1 cellular context compared by ENCODE assay signal in the genomic region with DNA sequence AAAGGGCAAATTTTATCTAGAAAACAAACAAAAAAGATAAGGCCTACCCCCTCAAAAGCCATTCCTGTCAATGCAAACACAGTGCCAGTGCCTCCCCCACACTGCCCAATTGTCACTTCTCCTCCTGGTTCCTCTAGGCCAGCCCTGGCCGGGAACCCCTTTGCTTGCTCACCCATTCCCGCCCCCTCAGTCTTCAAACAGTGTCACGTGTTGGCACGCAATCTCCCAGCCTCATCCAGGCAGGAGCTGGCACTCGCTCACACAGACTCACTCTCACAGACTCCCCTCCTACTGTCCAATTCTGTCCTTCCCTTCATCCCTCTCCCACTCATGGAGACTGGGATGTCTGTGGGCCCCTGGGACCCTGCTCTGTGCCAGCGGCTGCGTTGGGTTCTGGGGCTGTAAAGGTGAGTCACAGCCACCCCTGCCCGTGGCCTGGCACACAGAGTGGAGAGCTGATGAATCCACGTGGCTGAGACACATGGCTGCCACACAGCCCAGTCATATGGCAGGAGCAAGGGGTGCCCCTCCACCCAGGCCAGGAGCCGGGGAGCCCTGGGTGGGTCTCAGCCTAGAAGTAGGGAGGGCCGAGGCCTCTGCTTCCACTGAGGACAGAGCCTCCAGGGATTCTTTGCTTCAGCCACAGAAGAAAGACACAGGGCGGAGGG.
TF ChIP-seq lines count a peak whose summit lies in the region.

No MANE protein-coding gene starts in this region.

TF ChIP-seq in HepG2, 621 proteins besides CTCF, POLR2A, EP300 and RAD21 (continued from another document and continues in another):
- TF ChIP-seq, protein P1, sequence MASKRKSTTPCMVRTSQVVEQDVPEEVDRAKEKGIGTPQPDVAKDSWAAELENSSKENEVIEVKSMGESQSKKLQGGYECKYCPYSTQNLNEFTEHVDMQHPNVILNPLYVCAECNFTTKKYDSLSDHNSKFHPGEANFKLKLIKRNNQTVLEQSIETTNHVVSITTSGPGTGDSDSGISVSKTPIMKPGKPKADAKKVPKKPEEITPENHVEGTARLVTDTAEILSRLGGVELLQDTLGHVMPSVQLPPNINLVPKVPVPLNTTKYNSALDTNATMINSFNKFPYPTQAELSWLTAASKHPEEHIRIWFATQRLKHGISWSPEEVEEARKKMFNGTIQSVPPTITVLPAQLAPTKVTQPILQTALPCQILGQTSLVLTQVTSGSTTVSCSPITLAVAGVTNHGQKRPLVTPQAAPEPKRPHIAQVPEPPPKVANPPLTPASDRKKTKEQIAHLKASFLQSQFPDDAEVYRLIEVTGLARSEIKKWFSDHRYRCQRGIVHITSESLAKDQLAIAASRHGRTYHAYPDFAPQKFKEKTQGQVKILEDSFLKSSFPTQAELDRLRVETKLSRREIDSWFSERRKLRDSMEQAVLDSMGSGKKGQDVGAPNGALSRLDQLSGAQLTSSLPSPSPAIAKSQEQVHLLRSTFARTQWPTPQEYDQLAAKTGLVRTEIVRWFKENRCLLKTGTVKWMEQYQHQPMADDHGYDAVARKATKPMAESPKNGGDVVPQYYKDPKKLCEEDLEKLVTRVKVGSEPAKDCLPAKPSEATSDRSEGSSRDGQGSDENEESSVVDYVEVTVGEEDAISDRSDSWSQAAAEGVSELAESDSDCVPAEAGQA (IDR thresholded peaks at IDR 0.05; ENCODE audit: low read depth), result 0 out of 2 replicates have a peak, but pooled peaks have one; percentile 10
- TF ChIP-seq, protein P1 (CRISPR knock-in tag; IDR thresholded peaks at IDR 0.05; ENCODE audit: borderline replicate concordance), result no peak
- TF ChIP-seq ZSCAN9 (CRISPR knock-in tag; IDR thresholded peaks at IDR 0.05; ENCODE audit: borderline replicate concordance) (peak; percentile 44; the same call in 1 of the 2 replicates), ZEB1 (IDR thresholded peaks at IDR 0.05; ENCODE audit: insufficient replicate concordance, low read depth) (no peak), NPAS2 (CRISPR knock-in tag; IDR thresholded peaks at IDR 0.05; ENCODE audit: borderline replicate concordance) (no peak), SALL2 (CRISPR knock-in tag; IDR thresholded peaks at IDR 0.05) (peak; percentile 55; the same call in 1 of the 2 replicates), RFXAP (CRISPR knock-in tag; IDR thresholded peaks at IDR 0.05; ENCODE audit: borderline replicate concordance) (no peak; the same call in 1 of the 2 replicates), ZFP36L1 (CRISPR knock-in tag; IDR thresholded peaks at IDR 0.05) (peak; percentile 73; the same call in 1 of the 2 replicates), ZNF737 (CRISPR knock-in tag; IDR thresholded peaks at IDR 0.05; ENCODE audit: borderline replicate concordance) (0 out of 2 replicates have a peak, but pooled peaks have one; percentile 81), FOXJ3 (CRISPR knock-in tag; IDR thresholded peaks at IDR 0.05; ENCODE audit: borderline replicate concordance) (peak; percentile 7; the same call in 1 of the 2 replicates), SAP130 (CRISPR knock-in tag; IDR thresholded peaks at IDR 0.05; ENCODE audit: low read depth) (peak; percentile 7; the same call in 1 of the 2 replicates), BRCA1 (CRISPR knock-in tag; IDR thresholded peaks at IDR 0.05) (no peak), CREB1 (IDR thresholded peaks at IDR 0.05) (no peak), CREB1 (CRISPR knock-in tag; IDR thresholded peaks at IDR 0.05) (no peak; the same call in 1 of the 2 replicates), GATAD1 (CRISPR knock-in tag; IDR thresholded peaks at IDR 0.05) (no peak), ZMYM4 (CRISPR knock-in tag; IDR thresholded peaks at IDR 0.05) (peak; percentile 4; the same call in 1 of the 2 replicates), ARNT2 (CRISPR knock-in tag; IDR thresholded peaks at IDR 0.05; ENCODE audit: low read depth) (peak; percentile 62; the same call in 1 of the 2 replicates), ZNF883 (CRISPR knock-in tag; IDR thresholded peaks at IDR 0.05; ENCODE audit: not compliant biosample characterization) (peak; percentile 90), GTF2F1 (IDR thresholded peaks at IDR 0.05; ENCODE audit: low read length) (no peak), DNMT3B (CRISPR knock-in tag; conservative IDR thresholded peaks at IDR 0.05) (peak; percentile 57; the same call in 1 of the 2 replicates), ZNF251 (CRISPR knock-in tag; IDR thresholded peaks at IDR 0.05) (peak; percentile 81; the same call in 1 of the 2 replicates), DR1 (CRISPR knock-in tag; IDR thresholded peaks at IDR 0.05) (peak; percentile 84; the same call in 1 of the 2 replicates), CBX5 (CRISPR knock-in tag; IDR thresholded peaks at IDR 0.05; ENCODE audit: borderline replicate concordance) (peak; percentile 19; the same call in 1 of the 2 replicates), ZFP41 (CRISPR knock-in tag; IDR thresholded peaks at IDR 0.05; ENCODE audit: borderline replicate concordance) (no peak)
- TF ChIP-seq, protein P2, sequence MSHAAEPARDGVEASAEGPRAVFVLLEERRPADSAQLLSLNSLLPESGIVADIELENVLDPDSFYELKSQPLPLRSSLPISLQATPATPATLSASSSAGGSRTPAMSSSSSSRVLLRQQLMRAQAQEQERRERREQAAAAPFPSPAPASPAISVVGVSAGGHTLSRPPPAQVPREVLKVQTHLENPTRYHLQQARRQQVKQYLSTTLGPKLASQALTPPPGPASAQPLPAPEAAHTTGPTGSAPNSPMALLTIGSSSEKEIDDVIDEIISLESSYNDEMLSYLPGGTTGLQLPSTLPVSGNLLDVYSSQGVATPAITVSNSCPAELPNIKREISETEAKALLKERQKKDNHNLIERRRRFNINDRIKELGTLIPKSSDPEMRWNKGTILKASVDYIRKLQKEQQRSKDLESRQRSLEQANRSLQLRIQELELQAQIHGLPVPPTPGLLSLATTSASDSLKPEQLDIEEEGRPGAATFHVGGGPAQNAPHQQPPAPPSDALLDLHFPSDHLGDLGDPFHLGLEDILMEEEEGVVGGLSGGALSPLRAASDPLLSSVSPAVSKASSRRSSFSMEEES (CRISPR knock-in tag; IDR thresholded peaks at IDR 0.05), result peak; percentile 91
- TF ChIP-seq, protein P3, sequence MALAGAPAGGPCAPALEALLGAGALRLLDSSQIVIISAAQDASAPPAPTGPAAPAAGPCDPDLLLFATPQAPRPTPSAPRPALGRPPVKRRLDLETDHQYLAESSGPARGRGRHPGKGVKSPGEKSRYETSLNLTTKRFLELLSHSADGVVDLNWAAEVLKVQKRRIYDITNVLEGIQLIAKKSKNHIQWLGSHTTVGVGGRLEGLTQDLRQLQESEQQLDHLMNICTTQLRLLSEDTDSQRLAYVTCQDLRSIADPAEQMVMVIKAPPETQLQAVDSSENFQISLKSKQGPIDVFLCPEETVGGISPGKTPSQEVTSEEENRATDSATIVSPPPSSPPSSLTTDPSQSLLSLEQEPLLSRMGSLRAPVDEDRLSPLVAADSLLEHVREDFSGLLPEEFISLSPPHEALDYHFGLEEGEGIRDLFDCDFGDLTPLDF (CRISPR knock-in tag; IDR thresholded peaks at IDR 0.05), result no peak; the same call in 1 of the 2 replicates
- TF ChIP-seq, protein P4, sequence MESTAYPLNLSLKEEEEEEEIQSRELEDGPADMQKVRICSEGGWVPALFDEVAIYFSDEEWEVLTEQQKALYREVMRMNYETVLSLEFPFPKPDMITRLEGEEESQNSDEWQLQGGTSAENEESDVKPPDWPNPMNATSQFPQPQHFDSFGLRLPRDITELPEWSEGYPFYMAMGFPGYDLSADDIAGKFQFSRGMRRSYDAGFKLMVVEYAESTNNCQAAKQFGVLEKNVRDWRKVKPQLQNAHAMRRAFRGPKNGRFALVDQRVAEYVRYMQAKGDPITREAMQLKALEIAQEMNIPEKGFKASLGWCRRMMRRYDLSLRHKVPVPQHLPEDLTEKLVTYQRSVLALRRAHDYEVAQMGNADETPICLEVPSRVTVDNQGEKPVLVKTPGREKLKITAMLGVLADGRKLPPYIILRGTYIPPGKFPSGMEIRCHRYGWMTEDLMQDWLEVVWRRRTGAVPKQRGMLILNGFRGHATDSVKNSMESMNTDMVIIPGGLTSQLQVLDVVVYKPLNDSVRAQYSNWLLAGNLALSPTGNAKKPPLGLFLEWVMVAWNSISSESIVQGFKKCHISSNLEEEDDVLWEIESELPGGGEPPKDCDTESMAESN (CRISPR knock-in tag; conservative IDR thresholded peaks at IDR 0.05), result no peak; the same call in 1 of the 2 replicates
- TF ChIP-seq, protein P5, sequence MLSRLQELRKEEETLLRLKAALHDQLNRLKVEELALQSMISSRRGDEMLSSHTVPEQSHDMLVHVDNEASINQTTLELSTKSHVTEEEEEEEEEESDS (CRISPR knock-in tag; IDR thresholded peaks at IDR 0.05; ENCODE audit: borderline replicate concordance), result peak; percentile 51; the same call in 1 of the 2 replicates
- TF ChIP-seq, protein P6, sequence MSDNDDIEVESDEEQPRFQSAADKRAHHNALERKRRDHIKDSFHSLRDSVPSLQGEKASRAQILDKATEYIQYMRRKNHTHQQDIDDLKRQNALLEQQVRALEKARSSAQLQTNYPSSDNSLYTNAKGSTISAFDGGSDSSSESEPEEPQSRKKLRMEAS (IDR thresholded peaks at IDR 0.05), result peak; percentile 91
- TF ChIP-seq, protein P7, sequence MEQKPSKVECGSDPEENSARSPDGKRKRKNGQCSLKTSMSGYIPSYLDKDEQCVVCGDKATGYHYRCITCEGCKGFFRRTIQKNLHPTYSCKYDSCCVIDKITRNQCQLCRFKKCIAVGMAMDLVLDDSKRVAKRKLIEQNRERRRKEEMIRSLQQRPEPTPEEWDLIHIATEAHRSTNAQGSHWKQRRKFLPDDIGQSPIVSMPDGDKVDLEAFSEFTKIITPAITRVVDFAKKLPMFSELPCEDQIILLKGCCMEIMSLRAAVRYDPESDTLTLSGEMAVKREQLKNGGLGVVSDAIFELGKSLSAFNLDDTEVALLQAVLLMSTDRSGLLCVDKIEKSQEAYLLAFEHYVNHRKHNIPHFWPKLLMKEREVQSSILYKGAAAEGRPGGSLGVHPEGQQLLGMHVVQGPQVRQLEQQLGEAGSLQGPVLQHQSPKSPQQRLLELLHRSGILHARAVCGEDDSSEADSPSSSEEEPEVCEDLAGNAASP (CRISPR knock-in tag; IDR thresholded peaks at IDR 0.05; ENCODE audit: borderline replicate concordance), result peak; percentile 20; the same call in 1 of the 2 replicates
- TF ChIP-seq, protein P8, sequence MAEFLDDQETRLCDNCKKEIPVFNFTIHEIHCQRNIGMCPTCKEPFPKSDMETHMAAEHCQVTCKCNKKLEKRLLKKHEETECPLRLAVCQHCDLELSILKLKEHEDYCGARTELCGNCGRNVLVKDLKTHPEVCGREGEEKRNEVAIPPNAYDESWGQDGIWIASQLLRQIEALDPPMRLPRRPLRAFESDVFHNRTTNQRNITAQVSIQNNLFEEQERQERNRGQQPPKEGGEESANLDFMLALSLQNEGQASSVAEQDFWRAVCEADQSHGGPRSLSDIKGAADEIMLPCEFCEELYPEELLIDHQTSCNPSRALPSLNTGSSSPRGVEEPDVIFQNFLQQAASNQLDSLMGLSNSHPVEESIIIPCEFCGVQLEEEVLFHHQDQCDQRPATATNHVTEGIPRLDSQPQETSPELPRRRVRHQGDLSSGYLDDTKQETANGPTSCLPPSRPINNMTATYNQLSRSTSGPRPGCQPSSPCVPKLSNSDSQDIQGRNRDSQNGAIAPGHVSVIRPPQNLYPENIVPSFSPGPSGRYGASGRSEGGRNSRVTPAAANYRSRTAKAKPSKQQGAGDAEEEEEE (CRISPR knock-in tag; IDR thresholded peaks at IDR 0.05; ENCODE audit: borderline replicate concordance), result 0 out of 2 replicates have a peak, but pooled peaks have one; percentile 64
- TF ChIP-seq, protein P9, sequence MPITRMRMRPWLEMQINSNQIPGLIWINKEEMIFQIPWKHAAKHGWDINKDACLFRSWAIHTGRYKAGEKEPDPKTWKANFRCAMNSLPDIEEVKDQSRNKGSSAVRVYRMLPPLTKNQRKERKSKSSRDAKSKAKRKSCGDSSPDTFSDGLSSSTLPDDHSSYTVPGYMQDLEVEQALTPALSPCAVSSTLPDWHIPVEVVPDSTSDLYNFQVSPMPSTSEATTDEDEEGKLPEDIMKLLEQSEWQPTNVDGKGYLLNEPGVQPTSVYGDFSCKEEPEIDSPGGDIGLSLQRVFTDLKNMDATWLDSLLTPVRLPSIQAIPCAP (CRISPR knock-in tag; IDR thresholded peaks at IDR 0.05; ENCODE audit: low read depth), result 0 out of 2 replicates have a peak, but pooled peaks have one; percentile 67
- TF ChIP-seq, protein P10, sequence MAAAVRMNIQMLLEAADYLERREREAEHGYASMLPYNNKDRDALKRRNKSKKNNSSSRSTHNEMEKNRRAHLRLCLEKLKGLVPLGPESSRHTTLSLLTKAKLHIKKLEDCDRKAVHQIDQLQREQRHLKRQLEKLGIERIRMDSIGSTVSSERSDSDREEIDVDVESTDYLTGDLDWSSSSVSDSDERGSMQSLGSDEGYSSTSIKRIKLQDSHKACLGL (CRISPR knock-in tag; IDR thresholded peaks at IDR 0.05), result peak; percentile 95
- TF ChIP-seq, protein P11, sequence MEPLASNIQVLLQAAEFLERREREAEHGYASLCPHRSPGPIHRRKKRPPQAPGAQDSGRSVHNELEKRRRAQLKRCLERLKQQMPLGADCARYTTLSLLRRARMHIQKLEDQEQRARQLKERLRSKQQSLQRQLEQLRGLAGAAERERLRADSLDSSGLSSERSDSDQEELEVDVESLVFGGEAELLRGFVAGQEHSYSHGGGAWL (CRISPR knock-in tag; IDR thresholded peaks at IDR 0.05), result peak; percentile 81
- TF ChIP-seq, protein P12, sequence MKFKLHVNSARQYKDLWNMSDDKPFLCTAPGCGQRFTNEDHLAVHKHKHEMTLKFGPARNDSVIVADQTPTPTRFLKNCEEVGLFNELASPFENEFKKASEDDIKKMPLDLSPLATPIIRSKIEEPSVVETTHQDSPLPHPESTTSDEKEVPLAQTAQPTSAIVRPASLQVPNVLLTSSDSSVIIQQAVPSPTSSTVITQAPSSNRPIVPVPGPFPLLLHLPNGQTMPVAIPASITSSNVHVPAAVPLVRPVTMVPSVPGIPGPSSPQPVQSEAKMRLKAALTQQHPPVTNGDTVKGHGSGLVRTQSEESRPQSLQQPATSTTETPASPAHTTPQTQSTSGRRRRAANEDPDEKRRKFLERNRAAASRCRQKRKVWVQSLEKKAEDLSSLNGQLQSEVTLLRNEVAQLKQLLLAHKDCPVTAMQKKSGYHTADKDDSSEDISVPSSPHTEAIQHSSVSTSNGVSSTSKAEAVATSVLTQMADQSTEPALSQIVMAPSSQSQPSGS (CRISPR knock-in tag; IDR thresholded peaks at IDR 0.05), result peak; percentile 35; the same call in 1 of the 2 replicates
